18 cellular contexts compared by ENCODE assay signal in the genomic region with DNA sequence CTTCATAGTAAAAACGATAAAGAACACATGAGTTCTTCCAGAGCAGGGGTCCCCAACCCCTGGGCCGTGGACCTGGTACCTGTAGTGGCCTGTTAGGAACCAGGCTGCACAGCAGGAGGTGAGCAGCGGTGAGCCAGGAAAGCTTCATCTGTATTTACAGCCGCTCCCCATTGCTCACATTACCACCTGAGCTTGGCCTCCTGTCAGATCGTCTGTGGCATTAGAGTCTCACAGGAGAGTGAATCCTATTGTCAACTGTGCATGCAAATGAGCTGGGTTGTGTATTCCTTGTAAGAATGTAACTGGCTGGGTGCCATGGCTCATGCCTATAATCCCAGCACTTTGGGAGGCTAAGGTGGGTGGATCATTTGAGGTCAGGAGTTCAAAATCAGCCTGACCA.
"Had no signal": no experiment of that assay in that cellular context is flagged by ENCODE, and none has a peak within 500 bp of the region (broad histone marks: within the 10 kb centered on the region; RNA-seq: fewer than 3 reads in every experiment).

No MANE protein-coding gene starts in this region.

- DNase-seq: dermis blood vessel endothelial cell; foreskin keratinocyte; kidney; left cardiac atrium; left ventricle myocardium inferior; lower lobe of right lung; midbrain; nucleus accumbens; pancreas; right cardiac atrium; small intestine; stimulated activated CD4-positive, alpha-beta T cell treated with anti-CD3 and anti-CD28 coated beads, Interleukin-12 subunit alpha, Interleukin-12 subunit beta, amount 100 ng/mL, for 4 hours; stimulated activated naive CD4-positive, alpha-beta T cell; stomach; trophoblast cell had no signal

- H3K36me3 ChIP-seq: left ventricle myocardium inferior, lower lobe of right lung, neural progenitor cell, pancreas, stomach had no signal

- H3K4me3 ChIP-seq: left ventricle myocardium inferior, lower lobe of right lung, neural progenitor cell, pancreas, stomach had no signal

- H3K9me3 ChIP-seq: lower lobe of right lung, pancreas had no signal

- H3K27me3 ChIP-seq: foreskin keratinocyte, neural progenitor cell, stomach had no signal

- ATAC-seq: foreskin keratinocyte; left cardiac atrium; lower lobe of right lung; natural killer cell treated with Interleukin-12 subunit alpha and Interleukin-12 subunit beta and Interleukin-15 and Interleukin-18, amount 100 ng/mL, for 72 hours; pancreas; right cardiac atrium had no signal

- H3K4me1 ChIP-seq: foreskin keratinocyte, left ventricle myocardium inferior, lower lobe of right lung, neural progenitor cell, pancreas, stomach had no signal

- H3K27ac ChIP-seq: foreskin keratinocyte, left ventricle myocardium inferior, lower lobe of right lung, neural progenitor cell, pancreas, stomach had no signal

- H3K27ac Mint-ChIP-seq: memory B cell; natural killer cell treated with Interleukin-12 subunit alpha and Interleukin-12 subunit beta and Interleukin-15 and Interleukin-18, amount 100 ng/mL, for 72 hours; neural progenitor cell had no signal

- H3K27me3 Mint-ChIP-seq: memory B cell; natural killer cell treated with Interleukin-12 subunit alpha and Interleukin-12 subunit beta and Interleukin-15 and Interleukin-18, amount 100 ng/mL, for 72 hours had no signal

- H3K9ac ChIP-seq: neural progenitor cell had no signal

- H3K4me1 Mint-ChIP-seq: memory B cell, neural progenitor cell had no signal

- H3K4me3 Mint-ChIP-seq: memory B cell; natural killer cell treated with Interleukin-12 subunit alpha and Interleukin-12 subunit beta and Interleukin-15 and Interleukin-18, amount 100 ng/mL, for 72 hours; neural progenitor cell had no signal

- H3K36me3 Mint-ChIP-seq: memory B cell; natural killer cell treated with Interleukin-12 subunit alpha and Interleukin-12 subunit beta and Interleukin-15 and Interleukin-18, amount 100 ng/mL, for 72 hours; neural progenitor cell had no signal
